In genomic region chr5:100889165-100889564, GRCh38 we compare ENCODE assay signal across 9 cellular contexts. TPM values are rescaled to one million over a fixed set of nuclear protein-coding genes. Genes with fewer than 3 reads are reported as not detected.
DNase-seq lines count a peak whose midpoint lies in the region; ATAC-seq and TF ChIP-seq lines count a peak whose summit lies in the region.
"Had no signal": no experiment of that assay in that cellular context is flagged by ENCODE, and none has a peak within 500 bp of the region (broad histone marks: within the 10 kb centered on the region; RNA-seq: fewer than 3 reads in every experiment).

No MANE protein-coding gene starts in this region.

- TF ChIP-seq CTCF in left ventricle myocardium inferior (IDR thresholded peaks at IDR 0.05; ENCODE audit: borderline replicate concordance) (no peak), activated B cell treated with CpG ODN at 0.5 μM for 24 hours (IDR thresholded peaks at IDR 0.05) (no peak)

- H3K27me3 Mint-ChIP-seq in activated B cell treated with CpG ODN at 0.5 μM for 24 hours = no peaks in the 10 kb centered on the region

- peaks cover 70% of the 10 kb centered on the region for H3K4me1 Mint-ChIP-seq in activated B cell treated with CpG ODN at 0.5 μM for 24 hours

- H3K4me1 ChIP-seq in left ventricle myocardium inferior (peaks cover 8% of the 10 kb centered on the region), urinary bladder (ENCODE audit: insufficient read depth) (no peaks in the 10 kb centered on the region)
- H3K4me1 ChIP-seq: stomach had no signal

- 58% methylated on average over 4 of the region's 4 CpGs for WGBS in urinary bladder

- ATAC-seq in HG03095 (IDR thresholded peaks at IDR 0.05; ENCODE audit: unreplicated experiment) (peak; percentile 48), activated B cell treated with CpG ODN at 0.5 μM for 24 hours (ENCODE audit: low read depth) (peak; percentile 59), left ventricle myocardium superior (no peak)

- H3K9me3 Mint-ChIP-seq in activated B cell treated with CpG ODN at 0.5 μM for 24 hours = no peaks in the 10 kb centered on the region

- intact Hi-C loops in left ventricle myocardium inferior (cut with micrococcal nuclease) = no loop called here
- intact Hi-C loops in cardiac septum (cut with DNase I) = no loop called here
- intact Hi-C loops in activated B cell treated with CpG ODN at 0.5 μM for 24 hours (cut with micrococcal nuclease) = loop anchor here (1.0 kb wide), 1 partner anchor 11 kb away; no protein-coding TSS in a partner anchor
- intact Hi-C loops in left ventricle myocardium superior (cut with micrococcal nuclease) = no loop called here

- H3K4me3 ChIP-seq in left ventricle myocardium inferior (peak overlapping the region; percentile 58), urinary bladder (ENCODE audit: low read depth, low read length) (peak overlapping the region; percentile 14)

- CTCF ChIA-PET in activated B cell treated with CpG ODN at 0.5 μM for 24 hours (lab: Charles Lee) = no interaction called here

- DNase-seq in left ventricle myocardium inferior (no peak), cardiac septum (ENCODE audit: low spot score) (no peak), activated B cell treated with CpG ODN at 0.5 μM for 24 hours (no peak), NCI-H446 treated with DMSO at 0.1 percent for 48 hours (lab: John Stamatoyannopoulos, UW) (no peak), left ventricle myocardium superior (no peak), NCI-H2081 (lab: John Stamatoyannopoulos, UW) (no peak)
- DNase-seq: stomach had no signal

- H3K36me3 ChIP-seq in left ventricle myocardium inferior (no peaks in the 10 kb centered on the region), urinary bladder (ENCODE audit: insufficient read depth) (no peaks in the 10 kb centered on the region)
- H3K36me3 ChIP-seq: stomach had no signal

- H3K36me3 Mint-ChIP-seq in activated B cell treated with CpG ODN at 0.5 μM for 24 hours (ENCODE audit: low read depth) = peaks cover 57% of the 10 kb centered on the region

- H3K27ac Mint-ChIP-seq in activated B cell treated with CpG ODN at 0.5 μM for 24 hours = peak overlapping the region; percentile 88

- H3K4me3 Mint-ChIP-seq in activated B cell treated with CpG ODN at 0.5 μM for 24 hours = peak overlapping the region; percentile 70

- POLR2A ChIA-PET in activated B cell treated with CpG ODN at 0.5 μM for 24 hours (lab: Charles Lee) = interaction anchor here (0.9 to 13.2 kb wide), 2 partner anchors 12 to 61 kb away, joined by 3 to 170 read pairs; partner anchors contain the start of gene ST8SIA4

- H3K27ac ChIP-seq in left ventricle myocardium inferior (replicated peaks) (peak overlapping the region; percentile 66), urinary bladder (ENCODE audit: low read depth) (no peak overlapping the region)

- no peaks in the 10 kb centered on the region for H3K27me3 ChIP-seq in left ventricle myocardium inferior (ENCODE audit: low read depth)
- H3K27me3 ChIP-seq: stomach had no signal

- no peaks in the 10 kb centered on the region for H3K9me3 ChIP-seq in left ventricle myocardium inferior (replicated peaks)
- H3K9me3 ChIP-seq: stomach had no signal

RNA-seq across cellular contexts. Expression of gene ST8SIA4, which starts 13.9 kb away (rescaled TPM):
- 3.2 TPM for total RNA-seq in left ventricle myocardium inferior
- total RNA-seq in cardiac septum = 4.6 TPM
- total RNA-seq in activated B cell treated with CpG ODN at 0.5 μM for 24 hours = 105 and 125 TPM in 2 replicates
- total RNA-seq in urinary bladder = 18.3 TPM
- polyA plus RNA-seq in urinary bladder = 1.7 TPM
- 5.4 TPM for total RNA-seq in left ventricle myocardium superior
